ENCODE assay signal across 8 cellular contexts in genomic region chr6:139540276-139540675, GRCh38.
DNase-seq lines count a peak whose midpoint lies in the region; ATAC-seq lines count a peak whose summit lies in the region.

No MANE protein-coding gene starts in this region.

- peak overlapping the region in 1 of 4 donors; percentile 34 for H3K4me3 Mint-ChIP-seq in CD4-positive, CD25-positive, alpha-beta regulatory T cell

- H3K9ac ChIP-seq in Karpas-422 (ENCODE audit: low read length), result no peak overlapping the region

- peaks cover 0 to 1% (median 0%) of the 10 kb centered on the region in 7 donors for H3K9me3 Mint-ChIP-seq in CD4-positive, CD25-positive, alpha-beta regulatory T cell

- no peaks in the 10 kb centered on the region for H3K36me3 ChIP-seq in CD4-positive, CD25-positive, alpha-beta regulatory T cell (ENCODE audit: control insufficient read depth, insufficient read depth, low read length)
- no peaks in the 10 kb centered on the region for H3K36me3 ChIP-seq in Karpas-422 (ENCODE audit: insufficient read depth, low read length)

- peak in 2 of 3 donors; percentile 27 to 36 for DNase-seq in CD4-positive, CD25-positive, alpha-beta regulatory T cell
- DNase-seq in T-helper 2 cell, result peak in 4 of 5 experiments; percentile 11 to 95 (median 32)
- peak; percentile 29 to 78 for DNase-seq in dermis microvascular lymphatic vessel endothelial cell (ENCODE audit: low read depth in 2 of 2)
- DNase-seq in stimulated activated CD4-positive, alpha-beta T cell treated with anti-CD3 and anti-CD28 coated beads, Interleukin-1b, Interleukin-23, amount 100 ng/mL, for 48 hours, result peak; percentile 64
- no peak for DNase-seq in foreskin melanocyte
- no peak for DNase-seq in NCI-H2227 treated with DMSO at 0.1 percent for 48 hours (lab: John Stamatoyannopoulos, UW)
- no peak for DNase-seq in Karpas-422

- H3K27ac Mint-ChIP-seq in CD4-positive, CD25-positive, alpha-beta regulatory T cell, result peak overlapping the region in 2 of 3 donors; percentile 55 to 60

- peak overlapping the region; percentile 5 for H3K4me3 ChIP-seq in CD4-positive, CD25-positive, alpha-beta regulatory T cell (ENCODE audit: low read depth, low read length)
- no peak overlapping the region for H3K4me3 ChIP-seq in Karpas-422 (ENCODE audit: low read length)

- H3K4me1 ChIP-seq in CD4-positive, CD25-positive, alpha-beta regulatory T cell (ENCODE audit: control insufficient read depth, insufficient read depth, low read length, poor library complexity, severe bottlenecking), result peaks cover 6% of the 10 kb centered on the region
- H3K4me1 ChIP-seq in Karpas-422 (ENCODE audit: low read length), result no peaks in the 10 kb centered on the region

- H3K36me3 Mint-ChIP-seq in CD4-positive, CD25-positive, alpha-beta regulatory T cell, result no peaks in the 10 kb centered on the region

- H4K20me1 ChIP-seq in Karpas-422 (ENCODE audit: insufficient read depth, low read depth, low read length), result no peaks in the 10 kb centered on the region

- no peaks in the 10 kb centered on the region for H3K9me2 ChIP-seq in Karpas-422 (replicated peaks; ENCODE audit: insufficient read depth, low read length)

- peaks cover 5 to 20% (median 13%) of the 10 kb centered on the region in 4 donors for H3K4me1 Mint-ChIP-seq in CD4-positive, CD25-positive, alpha-beta regulatory T cell

- H3K27me3 ChIP-seq in CD4-positive, CD25-positive, alpha-beta regulatory T cell (ENCODE audit: control insufficient read depth, insufficient read depth, low read length), result no peaks in the 10 kb centered on the region
- no peaks in the 10 kb centered on the region for H3K27me3 ChIP-seq in Karpas-422 (ENCODE audit: low read length)

- peak in 1 of 2 donors; percentile 70 for ATAC-seq in CD4-positive, CD25-positive, alpha-beta regulatory T cell (ENCODE audit: low read depth in 2 of 2)
- peak; percentile 83 for ATAC-seq in HG02852 (IDR thresholded peaks at IDR 0.05; ENCODE audit: unreplicated experiment)

- H3K27ac ChIP-seq in CD4-positive, CD25-positive, alpha-beta regulatory T cell (ENCODE audit: insufficient read depth, low read length, poor library complexity, severe bottlenecking), result peak overlapping the region; percentile 5
- H3K27ac ChIP-seq in Karpas-422 (ENCODE audit: low read length), result no peak overlapping the region

- H3K4me2 ChIP-seq in Karpas-422 (ENCODE audit: low read depth, low read length, poor library complexity, severe bottlenecking), result no peak overlapping the region

- no peak overlapping the region for H2AFZ ChIP-seq in Karpas-422 (ENCODE audit: low read length)

- no peaks in the 10 kb centered on the region for H3K27me3 Mint-ChIP-seq in CD4-positive, CD25-positive, alpha-beta regulatory T cell

- H3K79me2 ChIP-seq in Karpas-422 (ENCODE audit: low read length), result no peaks in the 10 kb centered on the region

- H3K9me3 ChIP-seq in CD4-positive, CD25-positive, alpha-beta regulatory T cell (ENCODE audit: control insufficient read depth in 2 of 2, low read length in 2 of 2), result no peaks in the 10 kb centered on the region
- H3K9me3 ChIP-seq in Karpas-422 (ENCODE audit: low read length), result no peaks in the 10 kb centered on the region

Comparison
In these comparisons a context has a peak if more than half of its experiments do, and no peak if none do; other contexts are left out.
1. DNase-seq: peak in CD4-positive, CD25-positive, alpha-beta regulatory T cell (2 of 3), T-helper 2 cell (4 of 5), dermis microvascular lymphatic vessel endothelial cell (2 of 2) and stimulated activated CD4-positive, alpha-beta T cell treated with anti-CD3 and anti-CD28 coated beads, Interleukin-1b, Interleukin-23, amount 100 ng/mL, for 48 hours (single experiment); none in foreskin melanocyte (single experiment), NCI-H2227 treated with DMSO at 0.1 percent for 48 hours (single experiment) and Karpas-422 (single experiment).